1 cellular context compared by ENCODE assay signal in the genomic region with DNA sequence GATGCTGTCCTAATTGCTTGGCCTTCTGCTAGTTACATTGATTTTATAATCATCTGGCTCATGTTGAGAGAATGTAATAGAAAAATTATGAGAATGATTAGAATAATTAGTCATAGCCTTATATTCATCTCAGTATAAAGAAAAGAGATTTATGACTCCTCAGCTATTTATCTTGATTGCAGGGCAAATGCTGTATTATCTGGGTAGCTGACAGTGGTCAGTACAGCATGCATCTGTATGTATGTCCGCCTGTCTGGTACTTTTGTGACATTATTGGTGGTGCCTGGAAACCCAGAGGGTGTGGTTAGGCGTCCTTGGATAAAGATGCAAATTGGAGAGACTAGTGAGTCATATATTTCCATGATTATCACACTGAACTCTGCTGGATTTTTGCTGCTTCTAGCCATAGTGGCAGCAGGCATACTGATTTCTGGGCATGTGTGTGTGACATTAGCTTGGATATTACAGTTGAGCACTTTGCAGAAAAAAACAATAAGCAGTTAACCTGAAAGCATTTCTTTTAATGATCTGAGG.
TF ChIP-seq lines count a peak whose summit lies in the region.

No MANE protein-coding gene starts in this region.

TF ChIP-seq in SK-N-SH treated with all-trans-retinoic acid at 6 μM for 48 hours, 23 proteins besides CTCF, POLR2A, EP300 and RAD21 (continued from another document):
- no peak for TF ChIP-seq CREB5 (CRISPR knock-in tag; IDR thresholded peaks at IDR 0.05; ENCODE audit: low read depth)
- no peak for TF ChIP-seq OSR1 (CRISPR knock-in tag; IDR thresholded peaks at IDR 0.05)
